28 cellular contexts compared by ENCODE assay signal in the genomic region with DNA sequence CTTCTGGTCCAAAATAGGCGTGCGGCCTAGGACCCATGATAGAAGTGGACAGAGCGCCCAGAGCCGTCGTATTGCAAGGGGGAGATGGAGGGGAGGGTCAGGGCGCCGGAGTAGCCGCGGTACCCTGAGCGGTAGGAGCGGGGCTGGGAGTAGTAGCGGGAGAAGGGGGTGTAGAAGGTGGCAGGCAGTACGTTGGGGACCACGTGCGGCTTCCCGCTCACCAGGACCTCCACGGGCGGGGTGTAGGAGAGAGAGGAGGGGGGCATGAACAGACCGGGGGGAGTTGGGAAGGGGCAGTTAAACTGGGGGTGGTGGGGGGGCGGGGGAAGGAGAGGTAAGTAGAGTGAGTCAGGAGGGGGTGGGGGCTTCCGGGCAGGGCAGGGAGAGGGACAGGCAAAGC. TPM values are rescaled to one million over a fixed set of nuclear protein-coding genes. Genes with fewer than 3 reads are reported as not detected.
DNase-seq lines count a peak whose midpoint lies in the region; ATAC-seq, FAIRE-seq and TF ChIP-seq lines count a peak whose summit lies in the region.
"Had no signal": no experiment of that assay in that cellular context is flagged by ENCODE, and none has a peak within 500 bp of the region (broad histone marks: within the 10 kb centered on the region; RNA-seq: fewer than 3 reads in every experiment).

No MANE protein-coding gene starts in this region.

- H3K9ac ChIP-seq in H9 (ENCODE audit: extremely low read depth, insufficient read length, low read length): no peak overlapping the region
- no peak overlapping the region for H3K9ac ChIP-seq in H1 (replicated peaks in 1 of 4; ENCODE audit: extremely low read depth in 1 of 4, low read depth in 3 of 4, low read length in 3 of 4)
- H3K9ac ChIP-seq: neural progenitor cell had no signal

- H3K4me1 ChIP-seq in H9 (ENCODE audit: insufficient read depth, low read length) (no peaks in the 10 kb centered on the region; the same call in 1 of the 2 replicates), H1 (replicated peaks in 1 of 4; ENCODE audit: control insufficient read depth in 3 of 4, insufficient read depth in 4 of 4, low read length in 3 of 4) (peaks cover 0 to 21% (median 5%) of the 10 kb centered on the region in 4 experiments; a peak in 6 of 7 replicates), esophagus squamous epithelium (peaks cover 0 to 63% (median 5%) of the 10 kb centered on the region in 3 donors)
- H3K4me1 ChIP-seq: sigmoid colon had no signal

- H4K20me1 ChIP-seq in H9 (ENCODE audit: control insufficient read depth, insufficient read depth, insufficient read length): no peaks in the 10 kb centered on the region
- peaks cover 22 to 23% of the 10 kb centered on the region in 2 experiments for H4K20me1 ChIP-seq in H1 (replicated peaks in 1 of 2; ENCODE audit: control insufficient read depth in 1 of 2, insufficient read depth in 2 of 2, low read length in 2 of 2)

- no peaks in the 10 kb centered on the region for H3K27me3 Mint-ChIP-seq in H9 (ENCODE audit: low read depth)
- H3K27me3 Mint-ChIP-seq: brain, progenitor cell of endocrine pancreas had no signal

- H3K79me2 ChIP-seq in H9 (ENCODE audit: insufficient read depth, low read length) (no peaks in the 10 kb centered on the region), H1 (ENCODE audit: control insufficient read depth in 1 of 2, insufficient read depth in 2 of 2, low read length in 2 of 2) (no peaks in the 10 kb centered on the region)

- H3K27ac Mint-ChIP-seq in H9: no peak overlapping the region
- H3K27ac Mint-ChIP-seq: activated CD8-positive, alpha-beta T cell treated with anti-CD3 and anti-CD28 coated beads, Interleukin-2, amount 10 ng/mL, durations not matched to agents 7 days and 5 days; progenitor cell of endocrine pancreas; T-helper 1 cell treated with Interleukin-12 subunit alpha and Interleukin-12 subunit beta and Interleukin-4 antibody, amounts not matched to agents 30 μg/mL and 1 μg/mL, for 36 hours had no signal

- no peaks in the 10 kb centered on the region for H3K27me3 ChIP-seq in H9 (ENCODE audit: insufficient read depth, low read length)
- no peaks in the 10 kb centered on the region; a peak in 2 of 7 replicates for H3K27me3 ChIP-seq in H1 (replicated peaks in 1 of 4; ENCODE audit: control insufficient read depth in 3 of 4, extremely low read depth in 1 of 4, insufficient read depth in 3 of 4, low read length in 3 of 4)
- no peaks in the 10 kb centered on the region for H3K27me3 ChIP-seq in esophagus squamous epithelium
- H3K27me3 ChIP-seq: sigmoid colon had no signal

- H3K18ac ChIP-seq in H9 (ENCODE audit: insufficient read length, low read depth, low read length): no peak overlapping the region
- no peak overlapping the region for H3K18ac ChIP-seq in H1 (ENCODE audit: extremely low read depth, low read length)

- H2BK15ac ChIP-seq in H9 (ENCODE audit: low read depth, low read length): no peak overlapping the region
- H2BK15ac ChIP-seq in H1 (ENCODE audit: low read length): no peak overlapping the region

- no peak overlapping the region for H2AFZ ChIP-seq in H9 (ENCODE audit: low read length)
- no peak overlapping the region for H2AFZ ChIP-seq in H1 (ENCODE audit: low read length)
- H2AFZ ChIP-seq: neural progenitor cell had no signal

- H3K36me3 Mint-ChIP-seq in H9 (ENCODE audit: insufficient read depth in 1 of 3, low read depth in 3 of 3): peaks cover 9 to 35% (median 15%) of the 10 kb centered on the region in 3 experiments; a peak in 6 of 7 replicates

- no peak for TF ChIP-seq POLR2A in H1 (IDR thresholded peaks at IDR 0.05; ENCODE audit: control extremely low read depth in 1 of 2, low read depth in 2 of 2, low read length in 2 of 2)
- no peak for TF ChIP-seq POLR2A in esophagus squamous epithelium (IDR thresholded peaks at IDR 0.05)

- DNase-seq in D341Med (ENCODE audit: low spot score) (peak; percentile 63), H9 (peak; percentile 45), H1 (ENCODE audit: low read depth in 1 of 2, low spot score in 2 of 2) (peak in 1 of 2 experiments; percentile 66), sciatic nerve (ENCODE audit: low spot score) (no peak), esophagus squamous epithelium (lab: John Stamatoyannopoulos, UW) (no peak), NCI-H345 treated with DMSO at 0.1 percent for 48 hours (lab: John Stamatoyannopoulos, UW; ENCODE audit: unreplicated experiment) (no peak)
- DNase-seq: activated CD8-positive, alpha-beta T cell treated with anti-CD3 and anti-CD28 coated beads, Interleukin-2, amount 10 ng/mL, durations not matched to agents 7 days and 5 days; activated T-cell treated with anti-CD3 and anti-CD28 coated beads, Interleukin-2, amount 50 U/mL, for 1 hour; CD8-positive, alpha-beta T cell; glutamatergic neuron; lower lobe of right lung; mucosa of descending colon; NCI-H146; NCI-H2107; NCI-H446; NCI-H774; sigmoid colon; stimulated activated CD4-positive, alpha-beta T cell treated with anti-CD3 and anti-CD28 coated beads, Interleukin-4, amount 100 ng/mL, for 4 hours; stimulated activated naive CD4-positive, alpha-beta T cell treated with Interleukin-2 at 50 U/mL for 16 hours had no signal

- FAIRE-seq in H1 (lab: Jason Lieb, UNC): no peak
- FAIRE-seq: G401.6, keratinocyte had no signal

- TF ChIP-seq EP300 in H1 (IDR thresholded peaks at IDR 0.05; ENCODE audit: borderline replicate concordance in 1 of 2, low read depth in 2 of 2, low read length in 2 of 2): no peak

- H2BK120ac ChIP-seq in H9 (ENCODE audit: low read depth, low read length, poor library complexity, severe bottlenecking) (no peak overlapping the region), H1 (replicated peaks; ENCODE audit: low read depth, low read length) (no peak overlapping the region)

- no peak overlapping the region for H3K4me3 ChIP-seq in H1 (ENCODE audit: extremely low read depth in 1 of 4, insufficient read depth in 2 of 4, low read depth in 3 of 4, low read length in 4 of 4)
- H3K4me3 ChIP-seq in esophagus squamous epithelium: no peak overlapping the region
- H3K4me3 ChIP-seq: lower lobe of right lung, mucosa of descending colon, neural progenitor cell, sigmoid colon, thoracic aorta had no signal

- TF ChIP-seq CTCF in H9 (conservative IDR thresholded peaks at IDR 0.05) (no peak), H1 (IDR thresholded peaks at IDR 0.05; ENCODE audit: control extremely low read depth in 1 of 3, insufficient read depth in 1 of 3, low read depth in 1 of 3, low read length in 3 of 3) (no peak), esophagus squamous epithelium (IDR thresholded peaks at IDR 0.05) (no peak)

- H3K27ac ChIP-seq in H9 (ENCODE audit: insufficient read length, low read depth, low read length) (no peak overlapping the region), H1 (ENCODE audit: low read depth, low read length) (no peak overlapping the region), esophagus squamous epithelium (no peak overlapping the region)
- H3K27ac ChIP-seq: lower lobe of right lung, neural progenitor cell, thoracic aorta had no signal

- H3T11ph ChIP-seq in H9 (ENCODE audit: low read length): no peak overlapping the region

- H3K36me3 ChIP-seq in H1 (ENCODE audit: control insufficient read depth in 2 of 4, insufficient read depth in 4 of 4, low read length in 3 of 4) (peaks cover 6 to 25% (median 17%) of the 10 kb centered on the region in 4 experiments; a peak in 7 of 8 replicates), esophagus squamous epithelium (peaks cover 0 to 60% (median 6%) of the 10 kb centered on the region in 3 donors)
- H3K36me3 ChIP-seq: neural progenitor cell had no signal

- intact Hi-C loops in sciatic nerve (cut with DNase I): no loop called here
- intact Hi-C loops in esophagus squamous epithelium (cut with DNase I): no loop called here

- H2BK12ac ChIP-seq in H9 (ENCODE audit: insufficient read length, low read depth, low read length) (no peak overlapping the region), H1 (ENCODE audit: low read depth, low read length) (no peak overlapping the region; the same call in 1 of the 2 replicates)

- H3K79me1 ChIP-seq in H9 (ENCODE audit: insufficient read depth, low read depth, low read length, poor library complexity, severe bottlenecking) (no peaks in the 10 kb centered on the region), H1 (ENCODE audit: low read depth, low read length) (peaks cover 2% of the 10 kb centered on the region; the same call in 1 of the 2 replicates)

- H3K4ac ChIP-seq in H9 (ENCODE audit: low read depth, low read length) (no peak overlapping the region), H1 (replicated peaks; ENCODE audit: insufficient read length, low read depth, low read length) (no peak overlapping the region)

- no peak overlapping the region for H4K8ac ChIP-seq in H9 (replicated peaks; ENCODE audit: insufficient read length, low read depth, low read length)
- H4K8ac ChIP-seq in H1 (ENCODE audit: extremely low read depth, insufficient read depth, low read length): no peak overlapping the region

- CTCF ChIA-PET in H1 (lab: Charles Lee; ENCODE audit: partially characterized antibody): interaction anchor here (0.6 to 9.3 kb wide), 10 partner anchors 11 to 60 kb away, joined by 3 to 71 read pairs (median 6); no protein-coding TSS in a partner anchor

- no peak overlapping the region for H3K4me3 Mint-ChIP-seq in H9
- H3K4me3 Mint-ChIP-seq: activated CD8-positive, alpha-beta T cell treated with anti-CD3 and anti-CD28 coated beads, Interleukin-2, amount 10 ng/mL, durations not matched to agents 7 days and 5 days; brain; CD8-positive, alpha-beta T cell; neural progenitor cell; T-helper 1 cell treated with Interleukin-12 subunit alpha and Interleukin-12 subunit beta and Interleukin-4 antibody, amounts not matched to agents 30 μg/mL and 1 μg/mL, for 36 hours had no signal

- WGBS in H9 (ENCODE audit: extremely low coverage, insufficient read length, low lambda C conversion rate): no CpG with 5 or more reads among the region's 21 CpGs
- WGBS in H1 (ENCODE audit: extremely low coverage in 1 of 2, insufficient coverage in 1 of 2, insufficient read length in 1 of 2, insufficient replicate concordance in 2 of 2, low coverage in 1 of 2, low lambda C conversion rate in 2 of 2, missing lambda C conversion rate in 1 of 2), 2 experiments: 35% methylated on average over 16 of the region's 21 CpGs; no CpG with 5 or more reads in 1 of the 2 experiments
- 39 to 49% methylated on average over 10 to 14 of the region's 21 CpGs for WGBS in esophagus squamous epithelium, 2 donors

- H3K56ac ChIP-seq in H9 (ENCODE audit: insufficient read length, low read depth, low read length): no peak overlapping the region
- H3K56ac ChIP-seq in H1 (replicated peaks; ENCODE audit: insufficient read length, low read depth, low read length): no peak overlapping the region

- H3K9me3 ChIP-seq in H9 (ENCODE audit: control insufficient read depth, low read depth, low read length) (no peaks in the 10 kb centered on the region), H1 (ENCODE audit: insufficient read depth in 2 of 2, low read depth in 1 of 2, low read length in 1 of 2) (no peaks in the 10 kb centered on the region), esophagus squamous epithelium (no peaks in the 10 kb centered on the region)
- H3K9me3 ChIP-seq: lower lobe of right lung, mucosa of descending colon, sigmoid colon, thoracic aorta had no signal

- H3K23ac ChIP-seq in H9 (ENCODE audit: insufficient read length, low read depth, low read length) (no peak overlapping the region), H1 (ENCODE audit: insufficient read length) (no peak overlapping the region)

- H3K4me2 ChIP-seq in H9 (ENCODE audit: insufficient read depth, insufficient read length, low read length) (no peak overlapping the region), H1 (ENCODE audit: insufficient read depth in 1 of 2, low read depth in 2 of 2, low read length in 2 of 2) (peak overlapping the region; percentile 11 to 32; a peak in 3 of 4 replicates)

- TF ChIP-seq RAD21 in H1 (IDR thresholded peaks at IDR 0.05 in 1 of 2, conservative IDR thresholded peaks at IDR 0.05 in 1 of 2; ENCODE audit: low read depth in 2 of 2, low read length in 2 of 2): no peak

- POLR2A ChIA-PET in H1 (lab: Charles Lee; ENCODE audit: partially characterized antibody): interaction anchor here (0.9 to 7.7 kb wide), 12 partner anchors 8 to 164 kb away, joined by 3 to 133 read pairs (median 6); a partner anchor contains a TSS

- H3K9me3 Mint-ChIP-seq in H9: no peaks in the 10 kb centered on the region
- H3K9me3 Mint-ChIP-seq: brain; CD8-positive, alpha-beta T cell; neural progenitor cell; T-helper 1 cell treated with Interleukin-12 subunit alpha and Interleukin-12 subunit beta and Interleukin-4 antibody, amounts not matched to agents 30 μg/mL and 1 μg/mL, for 36 hours had no signal

- H2BK20ac ChIP-seq in H9 (ENCODE audit: low read depth, low read length, poor library complexity, severe bottlenecking) (no peak overlapping the region), H1 (ENCODE audit: low read length) (no peak overlapping the region)

- no peak overlapping the region for H4K91ac ChIP-seq in H9 (ENCODE audit: insufficient read length, low read depth, low read length)
- H4K91ac ChIP-seq in H1 (replicated peaks; ENCODE audit: insufficient read length, low read length): no peak overlapping the region

- H3K14ac ChIP-seq in H9 (ENCODE audit: insufficient read depth, low read length) (no peak overlapping the region), H1 (ENCODE audit: insufficient read length) (no peak overlapping the region)

- H4K5ac ChIP-seq in H9 (ENCODE audit: insufficient read length, low read depth, low read length): no peak overlapping the region
- H4K5ac ChIP-seq in H1 (ENCODE audit: insufficient read length, low read depth, low read length): no peak overlapping the region

- H3K4me1 Mint-ChIP-seq in H9: peaks cover 38 to 40% of the 10 kb centered on the region in 2 experiments

- H3K23me2 ChIP-seq in H9 (ENCODE audit: insufficient read length, low read depth, low read length, poor library complexity, severe bottlenecking) (no peaks in the 10 kb centered on the region), H1 (ENCODE audit: low read depth, low read length) (no peaks in the 10 kb centered on the region; the same call in 1 of the 2 replicates)

- H2BK5ac ChIP-seq in H9 (ENCODE audit: insufficient read length, low read length): no peak overlapping the region
- no peak overlapping the region for H2BK5ac ChIP-seq in H1 (ENCODE audit: low read depth, low read length)

- ATAC-seq in sciatic nerve (peak; percentile 7), GM21515 (IDR thresholded peaks at IDR 0.05; ENCODE audit: unreplicated experiment) (no peak), HG03439 (IDR thresholded peaks at IDR 0.05; ENCODE audit: unreplicated experiment) (no peak)
- ATAC-seq: activated CD8-positive, alpha-beta T cell treated with anti-CD3 and anti-CD28 coated beads, Interleukin-2, amount 10 ng/mL, durations not matched to agents 7 days and 5 days; CD8-positive, alpha-beta T cell had no signal

- H2AK5ac ChIP-seq in H9 (ENCODE audit: insufficient read length, low read length) (no peak overlapping the region), H1 (ENCODE audit: low read depth, low read length) (no peak overlapping the region)

RNA-seq across cellular contexts. Expression of a gene that starts 16.9 kb away (rescaled TPM):
- total RNA-seq in H9 (2021) (0.37 and 0.46 TPM in 2 replicates), sciatic nerve (104 TPM), esophagus squamous epithelium (10 to 100 TPM; 15.2 to 39.9 (median 29.5) TPM)
- total RNA-seq in H1 (2021; fragmentation: NEBNext Ultra II Directional; extraction: Animal tissue kit (Norgen Biotek cat#: 25700)): not detected in 2 replicates
- 0.09 TPM in 1 of 2 replicates, not detected in the other for polyA plus RNA-seq in H1 (2011; rRNA removed)
- not detected for polyA plus RNA-seq in H1 (2011; cell fraction: cytosol; rRNA removed)
- not detected for polyA plus RNA-seq in H1 (2011; cell fraction: nucleus; rRNA removed)
- not detected in 4 replicates for polyA plus RNA-seq in H1 (2012, experiment 1 of 2)
- not detected for polyA plus RNA-seq in H1 (2012, experiment 2 of 2)
- polyA plus RNA-seq in H1 (2013, experiment 1 of 2): not detected
- polyA plus RNA-seq in H1 (2013, experiment 2 of 2): not detected
- polyA minus RNA-seq in H1 (2011; rRNA and poly(A)+ RNA removed): not detected in 2 replicates
- not detected for polyA minus RNA-seq in H1 (2011; cell fraction: cytosol; rRNA and poly(A)+ RNA removed)
- not detected for polyA minus RNA-seq in H1 (2011; cell fraction: nucleus; rRNA and poly(A)+ RNA removed)
- total RNA-seq: activated CD8-positive, alpha-beta T cell treated with anti-CD3 and anti-CD28 coated beads, Interleukin-2, amount 10 ng/mL, durations not matched to agents 7 days and 5 days had no signal

RNA-seq across cellular contexts. Expression of a gene that starts 28.9 kb away (rescaled TPM):
- total RNA-seq in H9 (2021): 0.42 and 0.46 TPM in 2 replicates
- 1.4 and 2.1 TPM in 2 replicates for total RNA-seq in H1 (2021; fragmentation: NEBNext Ultra II Directional; extraction: Animal tissue kit (Norgen Biotek cat#: 25700))
- 0.77 and 1.1 TPM in 2 replicates for polyA plus RNA-seq in H1 (2011; rRNA removed)
- 1.4 TPM for polyA plus RNA-seq in H1 (2011; cell fraction: cytosol; rRNA removed)
- 3.1 TPM for polyA plus RNA-seq in H1 (2011; cell fraction: nucleus; rRNA removed)
- 1.1 to 1.6 TPM (median 1.5 TPM) in 4 replicates for polyA plus RNA-seq in H1 (2012, experiment 1 of 2)
- polyA plus RNA-seq in H1 (2012, experiment 2 of 2): 2.3 TPM
- polyA plus RNA-seq in H1 (2013, experiment 1 of 2): 2.0 TPM
- polyA plus RNA-seq in H1 (2013, experiment 2 of 2): 1.5 TPM
- polyA minus RNA-seq in H1 (2011; rRNA and poly(A)+ RNA removed): 0.12 and 0.22 TPM in 2 replicates
- polyA minus RNA-seq in H1 (2011; cell fraction: cytosol; rRNA and poly(A)+ RNA removed): not detected
- polyA minus RNA-seq in H1 (2011; cell fraction: nucleus; rRNA and poly(A)+ RNA removed): 3.5 TPM
- 9.8 TPM for total RNA-seq in sciatic nerve
- 1 to 10 TPM in 2 of 4 donors, under 1 TPM in 1, not detected in 1; 0.73 to 2.5 (median 1.4) TPM for total RNA-seq in esophagus squamous epithelium
- total RNA-seq: activated CD8-positive, alpha-beta T cell treated with anti-CD3 and anti-CD28 coated beads, Interleukin-2, amount 10 ng/mL, durations not matched to agents 7 days and 5 days; CD8-positive, alpha-beta T cell had no signal

RNA-seq across cellular contexts. Expression of a gene that starts 31.3 kb away (rescaled TPM):
- total RNA-seq in H9 (2021): 2.4 and 2.8 TPM in 2 replicates
- total RNA-seq in H1 (2021; fragmentation: NEBNext Ultra II Directional; extraction: Animal tissue kit (Norgen Biotek cat#: 25700)): 3.7 and 4.0 TPM in 2 replicates
- 2.7 and 3.3 TPM in 2 replicates for polyA plus RNA-seq in H1 (2011; rRNA removed)
- polyA plus RNA-seq in H1 (2011; cell fraction: cytosol; rRNA removed): 1.7 TPM
- polyA plus RNA-seq in H1 (2011; cell fraction: nucleus; rRNA removed): 1.7 TPM
- 1.4 to 3.4 TPM (median 2.9 TPM) in 4 replicates for polyA plus RNA-seq in H1 (2012, experiment 1 of 2)
- polyA plus RNA-seq in H1 (2012, experiment 2 of 2): 4.0 TPM
- polyA plus RNA-seq in H1 (2013, experiment 1 of 2): 2.8 TPM
- 2.8 TPM for polyA plus RNA-seq in H1 (2013, experiment 2 of 2)
- polyA minus RNA-seq in H1 (2011; rRNA and poly(A)+ RNA removed): 0.19 and 1.4 TPM in 2 replicates
- 0.66 TPM for polyA minus RNA-seq in H1 (2011; cell fraction: cytosol; rRNA and poly(A)+ RNA removed)
- 0.80 TPM for polyA minus RNA-seq in H1 (2011; cell fraction: nucleus; rRNA and poly(A)+ RNA removed)
- 57.7 TPM for total RNA-seq in sciatic nerve
- 10 to 100 TPM in 2 of 4 donors, 1 to 10 TPM in 2; 1.3 to 12.8 (median 6.9) TPM for total RNA-seq in esophagus squamous epithelium

Comparison
In these comparisons a context has a peak if more than half of its experiments do, and no peak if none do; other contexts are left out.
1. DNase-seq: peak in D341Med (single experiment) and H9 (single experiment); none in sciatic nerve (single experiment), esophagus squamous epithelium (single experiment) and NCI-H345 treated with DMSO at 0.1 percent for 48 hours (single experiment).
2. RNA of a gene that starts 16.9 kb away (total RNA-seq): 104 TPM in sciatic nerve (single experiment) and 15.2 to 39.9 TPM in esophagus squamous epithelium; 0.37 to 0.46 TPM in H9 and not detected in H1; every median in the first group is over 10 times any median in the second.